ENCODE assay signal across 20 cellular contexts in the genomic region with DNA sequence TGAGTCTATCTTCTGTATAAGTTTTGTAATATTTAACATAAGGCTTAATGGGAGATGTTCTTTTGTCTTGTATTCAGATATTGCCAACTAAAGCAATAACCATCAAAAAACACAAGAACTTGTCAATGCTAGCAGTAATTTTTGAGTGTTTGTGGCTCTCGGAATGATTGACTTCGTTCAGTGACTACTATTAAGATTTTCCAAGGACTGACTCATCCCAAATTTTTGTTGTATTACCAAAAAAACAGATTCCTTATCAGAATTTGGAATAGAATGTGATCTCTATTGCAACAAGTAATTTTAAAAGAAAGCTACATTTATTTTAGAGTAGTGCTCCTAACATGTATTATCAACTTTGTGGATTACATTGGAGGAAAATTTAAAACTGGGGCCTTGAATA. TPM values are rescaled to one million over a fixed set of nuclear protein-coding genes. Genes with fewer than 3 reads are reported as not detected.
A peak's percentile ranks its signal among the peaks of the same experiment; 100 is the strongest.
DNase-seq lines count a peak whose midpoint lies in the region; ATAC-seq and TF ChIP-seq lines count a peak whose summit lies in the region.
"Had no signal": no experiment of that assay in that cellular context is flagged by ENCODE, and none has a peak within 500 bp of the region (broad histone marks: within the 10 kb centered on the region; RNA-seq: fewer than 3 reads in every experiment).

No MANE protein-coding gene starts in this region.

- no peaks in the 10 kb centered on the region for H3K9me2 ChIP-seq in SK-N-SH

- H3K27ac Mint-ChIP-seq in stimulated activated naive CD8-positive, alpha-beta T cell treated with anti-CD3 and anti-CD28 coated beads, Interleukin-15, Interleukin-2, amounts not matched to agents 100 ng/mL and 50 ng/mL, for 24 hours, result peak overlapping the region; percentile 5
- no peak overlapping the region for H3K27ac Mint-ChIP-seq in stimulated activated naive CD8-positive, alpha-beta T cell treated with anti-CD3 and anti-CD28 coated beads, Interleukin-15, amount 100 ng/mL, for 72 hours
- H3K27ac Mint-ChIP-seq in effector memory CD8-positive, alpha-beta T cell, result peak overlapping the region in 1 of 2 donors; percentile 49
- H3K27ac Mint-ChIP-seq: nephron progenitor cell had no signal

- H4K20me1 ChIP-seq in SK-N-SH (ENCODE audit: insufficient read depth) (no peaks in the 10 kb centered on the region), fibroblast of lung (ENCODE audit: control insufficient read depth, extremely low read depth, insufficient read depth, low read length) (no peaks in the 10 kb centered on the region)

- H2AFZ ChIP-seq in SK-N-SH (ENCODE audit: low read depth) (no peak overlapping the region), fibroblast of lung (ENCODE audit: low read length) (no peak overlapping the region)

- H3K4me3 Mint-ChIP-seq in stimulated activated naive CD8-positive, alpha-beta T cell treated with anti-CD3 and anti-CD28 coated beads, Interleukin-15, Interleukin-2, amounts not matched to agents 100 ng/mL and 50 ng/mL, for 24 hours, result no peak overlapping the region
- peak overlapping the region in 1 of 2 donors; percentile 29 for H3K4me3 Mint-ChIP-seq in stimulated activated naive CD8-positive, alpha-beta T cell treated with anti-CD3 and anti-CD28 coated beads, Interleukin-15, amount 100 ng/mL, for 72 hours
- H3K4me3 Mint-ChIP-seq in effector memory CD8-positive, alpha-beta T cell, result no peak overlapping the region
- H3K4me3 Mint-ChIP-seq: nephron progenitor cell had no signal

- no peaks in the 10 kb centered on the region for H3K27me3 Mint-ChIP-seq in stimulated activated naive CD8-positive, alpha-beta T cell treated with anti-CD3 and anti-CD28 coated beads, Interleukin-15, Interleukin-2, amounts not matched to agents 100 ng/mL and 50 ng/mL, for 24 hours
- H3K27me3 Mint-ChIP-seq in stimulated activated naive CD8-positive, alpha-beta T cell treated with anti-CD3 and anti-CD28 coated beads, Interleukin-15, amount 100 ng/mL, for 72 hours, result no peaks in the 10 kb centered on the region
- H3K27me3 Mint-ChIP-seq in effector memory CD8-positive, alpha-beta T cell, result no peaks in the 10 kb centered on the region

- peaks cover 93% of the 10 kb centered on the region for H3K4me1 Mint-ChIP-seq in stimulated activated naive CD8-positive, alpha-beta T cell treated with anti-CD3 and anti-CD28 coated beads, Interleukin-15, Interleukin-2, amounts not matched to agents 100 ng/mL and 50 ng/mL, for 24 hours (ENCODE audit: low read depth)
- H3K4me1 Mint-ChIP-seq in stimulated activated naive CD8-positive, alpha-beta T cell treated with anti-CD3 and anti-CD28 coated beads, Interleukin-15, amount 100 ng/mL, for 72 hours, result peaks cover 52% of the 10 kb centered on the region
- H3K4me1 Mint-ChIP-seq in effector memory CD8-positive, alpha-beta T cell (ENCODE audit: low read depth in 2 of 2), result peaks cover 18 to 23% of the 10 kb centered on the region in 2 donors

- POLR2A ChIA-PET in SK-N-SH (lab: Yijun Ruan, JAX), result no interaction called here

- H3F3A ChIP-seq in SK-N-SH (replicated peaks; ENCODE audit: insufficient read depth), result peaks cover 63% of the 10 kb centered on the region

- H3K4me2 ChIP-seq in SK-N-SH, result no peak overlapping the region; the same call in 1 of the 2 replicates
- peak overlapping the region; percentile 48 for H3K4me2 ChIP-seq in fibroblast of lung (ENCODE audit: extremely low read depth, insufficient read depth, low read length)

- H3K36me3 Mint-ChIP-seq in stimulated activated naive CD8-positive, alpha-beta T cell treated with anti-CD3 and anti-CD28 coated beads, Interleukin-15, Interleukin-2, amounts not matched to agents 100 ng/mL and 50 ng/mL, for 24 hours (ENCODE audit: low read depth), result peaks cover 89% of the 10 kb centered on the region
- H3K36me3 Mint-ChIP-seq in effector memory CD8-positive, alpha-beta T cell (ENCODE audit: insufficient read depth), result peaks cover 84% of the 10 kb centered on the region

- ATAC-seq in stimulated activated naive CD8-positive, alpha-beta T cell treated with anti-CD3 and anti-CD28 coated beads, Interleukin-15, amount 100 ng/mL, for 72 hours, result no peak
- ATAC-seq in GM21515 (IDR thresholded peaks at IDR 0.05; ENCODE audit: unreplicated experiment), result no peak
- ATAC-seq in effector memory CD8-positive, alpha-beta T cell (replicated peaks), result no peak
- ATAC-seq: heart right ventricle, left lobe of liver had no signal

- H3K4me1 ChIP-seq in SK-N-SH (ENCODE audit: control insufficient read depth in 1 of 2, insufficient read depth in 2 of 2, low read depth in 1 of 2, low read length in 1 of 2) (peaks cover 2 to 40% of the 10 kb centered on the region in 2 experiments; a peak in 2 of 4 replicates), fibroblast of lung (ENCODE audit: control insufficient read depth, extremely low read depth, insufficient read depth, low read length) (peaks cover 17% of the 10 kb centered on the region)

- H3K9me3 ChIP-seq in SK-N-SH (no peaks in the 10 kb centered on the region), fibroblast of lung (ENCODE audit: control insufficient read depth, insufficient read depth, low read depth, low read length) (no peaks in the 10 kb centered on the region)
- H3K9me3 ChIP-seq: heart right ventricle, sigmoid colon had no signal

- CTCF ChIA-PET in SK-N-SH (lab: Yijun Ruan, JAX), result interaction anchor here (1.0 to 1.3 kb wide), 3 partner anchors 9 to 131 kb away, joined by 3 to 5 read pairs (median 4); no protein-coding TSS in a partner anchor

- 0 out of 2 replicates have a peak overlapping the region, but pooled peaks have one; percentile 7 for H3K9ac ChIP-seq in SK-N-SH
- no peak overlapping the region for H3K9ac ChIP-seq in fibroblast of lung (ENCODE audit: insufficient read depth, low read length)

- TF ChIP-seq RAD21 in SK-N-SH (IDR thresholded peaks at IDR 0.05; ENCODE audit: low read length), result no peak

- no peak for DNase-seq in stimulated activated naive CD8-positive, alpha-beta T cell treated with anti-CD3 and anti-CD28 coated beads, Interleukin-15, amount 100 ng/mL, for 72 hours
- DNase-seq in SK-N-SH (no peak), fibroblast of lung (ENCODE audit: low read depth in 2 of 2) (no peak), hepatic stellate cell (ENCODE audit: low spot score) (no peak), NCI-H2227 (lab: John Stamatoyannopoulos, UW; ENCODE audit: unreplicated experiment) (no peak)
- no peak for DNase-seq in effector memory CD8-positive, alpha-beta T cell
- DNase-seq: caudate nucleus, DMS 273 treated with DMSO at 0.1 percent for 48 hours, heart right ventricle, MM.1S, NCI-H1417 treated with DMSO at 0.1 percent for 48 hours, NCI-H2107, NCI-H524, nephron progenitor cell, sigmoid colon, T1000 had no signal

- no peak for TF ChIP-seq EP300 in SK-N-SH (IDR thresholded peaks at IDR 0.05; ENCODE audit: borderline replicate concordance in 1 of 2, low read depth in 1 of 2, low read length in 1 of 2)

- H3K9me3 Mint-ChIP-seq in stimulated activated naive CD8-positive, alpha-beta T cell treated with anti-CD3 and anti-CD28 coated beads, Interleukin-15, Interleukin-2, amounts not matched to agents 100 ng/mL and 50 ng/mL, for 24 hours, result no peaks in the 10 kb centered on the region
- no peaks in the 10 kb centered on the region for H3K9me3 Mint-ChIP-seq in stimulated activated naive CD8-positive, alpha-beta T cell treated with anti-CD3 and anti-CD28 coated beads, Interleukin-15, amount 100 ng/mL, for 72 hours
- H3K9me3 Mint-ChIP-seq in effector memory CD8-positive, alpha-beta T cell, result no peaks in the 10 kb centered on the region
- H3K9me3 Mint-ChIP-seq: nephron progenitor cell had no signal

- TF ChIP-seq CTCF in SK-N-SH (IDR thresholded peaks at IDR 0.05) (no peak), fibroblast of lung (conservative IDR thresholded peaks at IDR 0.05 in 1 of 2, IDR thresholded peaks at IDR 0.05 in 1 of 2; ENCODE audit: low read depth in 1 of 2, low read length in 2 of 2) (no peak)

- H3K27ac ChIP-seq in SK-N-SH (ENCODE audit: low read depth in 2 of 2, low read length in 1 of 2) (peak overlapping the region in 1 of 2 experiments; percentile 44; a peak in 2 of 4 replicates), fibroblast of lung (ENCODE audit: insufficient read depth, low read length) (no peak overlapping the region)
- H3K27ac ChIP-seq: heart right ventricle, sigmoid colon, SK-N-MC had no signal

- H3K79me2 ChIP-seq in SK-N-SH (ENCODE audit: insufficient read depth) (peaks cover 55% of the 10 kb centered on the region), fibroblast of lung (ENCODE audit: control insufficient read depth, insufficient read depth, low read length) (peaks cover 22% of the 10 kb centered on the region)

- 43% methylated on average over 2 of the region's 2 CpGs for WGBS in SK-N-SH (ENCODE audit: low lambda C conversion rate)

- no peaks in the 10 kb centered on the region for H3K27me3 ChIP-seq in SK-N-SH (ENCODE audit: insufficient read depth)
- H3K27me3 ChIP-seq in fibroblast of lung (ENCODE audit: control insufficient read depth, insufficient read depth, low read length), result no peaks in the 10 kb centered on the region
- H3K27me3 ChIP-seq: heart right ventricle, sigmoid colon had no signal

- H3K36me3 ChIP-seq in SK-N-SH (replicated peaks in 1 of 2; ENCODE audit: control insufficient read depth in 1 of 2, insufficient read depth in 2 of 2, low read length in 1 of 2) (peaks cover 62 to 76% of the 10 kb centered on the region in 2 experiments), fibroblast of lung (ENCODE audit: control insufficient read depth, insufficient read depth, low read length) (peaks cover 12% of the 10 kb centered on the region)

- H3K4me3 ChIP-seq in SK-N-SH (ENCODE audit: low read depth in 2 of 2, low read length in 1 of 2), result no peak overlapping the region
- no peak overlapping the region for H3K4me3 ChIP-seq in fibroblast of lung (replicated peaks in 1 of 4; ENCODE audit: control extremely low read depth in 1 of 4, insufficient read depth in 1 of 4, low read depth in 3 of 4, low read length in 4 of 4)
- H3K4me3 ChIP-seq: heart right ventricle, sigmoid colon, SK-N-MC had no signal

TF ChIP-seq in SK-N-SH, 30 proteins besides CTCF, POLR2A, EP300 and RAD21 (continues in another document):
- TF ChIP-seq YY1 (IDR thresholded peaks at IDR 0.05; ENCODE audit: low read depth) (no peak), MXI1 (IDR thresholded peaks at IDR 0.05; ENCODE audit: low read depth, low read length) (no peak)

RNA-seq across cellular contexts. Expression of gene NABP1, which starts 8.1 kb away (rescaled TPM):
- polyA plus RNA-seq in SK-N-SH (2012; rRNA removed), result 19.1 and 35.7 TPM in 2 replicates
- 10.4 and 13.5 TPM in 2 replicates for polyA plus RNA-seq in SK-N-SH (2012; cell fraction: cytosol; rRNA removed)
- polyA plus RNA-seq in SK-N-SH (2012; cell fraction: nucleus; rRNA removed), result 65.9 and 172 TPM in 2 replicates
- 77.8 and 117 TPM in 2 replicates for total RNA-seq in fibroblast of lung
- 64.2 and 123 TPM in 2 replicates for polyA plus RNA-seq in fibroblast of lung
- polyA plus RNA-seq in fibroblast of lung (2012), result 57.6 and 87.3 TPM in 2 replicates
- 8.3 and 18.8 TPM in 2 replicates for polyA minus RNA-seq in fibroblast of lung (ENCODE audit: low replicate concordance)
